In the genomic region with DNA sequence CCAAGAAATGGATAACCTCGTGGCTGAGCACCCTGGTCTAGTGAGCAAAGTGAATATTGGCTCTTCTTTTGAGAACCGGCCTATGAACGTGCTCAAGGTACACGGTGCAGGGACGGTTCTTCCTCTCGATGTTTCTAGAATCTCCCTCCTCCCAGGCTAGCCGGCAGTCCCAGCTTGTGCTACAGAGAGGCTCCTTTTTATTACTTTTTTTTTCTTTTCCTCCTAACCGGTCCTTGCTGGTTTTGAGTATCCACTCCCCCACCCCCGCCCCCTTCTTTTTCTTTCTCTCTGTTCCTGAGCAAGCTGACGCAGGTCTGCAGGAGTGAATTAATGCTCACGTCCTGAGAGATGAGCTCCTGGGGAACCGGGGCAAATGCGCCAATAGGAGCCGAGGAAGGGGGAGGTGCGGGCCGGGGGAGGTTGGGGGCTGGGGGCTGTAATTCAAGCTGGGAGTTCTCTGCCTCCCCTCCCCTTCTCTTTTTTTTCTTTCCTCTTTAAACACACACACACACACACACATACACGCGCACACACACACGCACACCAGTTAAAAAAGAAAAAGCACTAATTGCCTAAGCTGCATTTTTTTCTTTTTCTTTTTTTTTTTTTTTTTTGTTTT, we compare ENCODE assay signal across 9 cellular contexts. TPM values are rescaled to one million over a fixed set of nuclear protein-coding genes. Genes with fewer than 3 reads are reported as not detected.
DNase-seq lines count a peak whose midpoint lies in the region; ATAC-seq and TF ChIP-seq lines count a peak whose summit lies in the region.
"Had no signal": no experiment of that assay in that cellular context is flagged by ENCODE, and none has a peak within 500 bp of the region (broad histone marks: within the 10 kb centered on the region; RNA-seq: fewer than 3 reads in every experiment).

No MANE protein-coding gene starts in this region.

- H3K36me3 Mint-ChIP-seq in type B pancreatic cell: no peaks in the 10 kb centered on the region
- H3K36me3 Mint-ChIP-seq: activated naive CD4-positive, alpha-beta T cell treated with anti-CD3 and anti-CD28 coated beads, Interleukin-2, amount 50 U/mL, for 72 hours had no signal

- peaks cover 4 to 12% of the 10 kb centered on the region in 2 donors for H3K4me1 ChIP-seq in ascending aorta

- H3K27ac Mint-ChIP-seq in type B pancreatic cell: peak overlapping the region; percentile 93
- H3K27ac Mint-ChIP-seq: activated naive CD4-positive, alpha-beta T cell treated with anti-CD3 and anti-CD28 coated beads, Interleukin-2, amount 50 U/mL, for 72 hours had no signal

- H3K4me3 Mint-ChIP-seq in type B pancreatic cell: peak overlapping the region; percentile 82

- H3K4me1 Mint-ChIP-seq in type B pancreatic cell (ENCODE audit: unreplicated experiment): peaks cover 70% of the 10 kb centered on the region

- DNase-seq in DMS153 (lab: John Stamatoyannopoulos, UW) (peak; percentile 95), NCI-H187 (lab: John Stamatoyannopoulos, UW) (peak; percentile 88 to 98), ascending aorta (ENCODE audit: low spot score in 2 of 2) (no peak), kidney epithelial cell (ENCODE audit: low read depth) (peak; percentile 31), type B pancreatic cell (ENCODE audit: extremely low spot score, unreplicated experiment) (peak; percentile 82), SKM-1 treated with dmso at 0.1 percent for 144 hours (lab: John Stamatoyannopoulos, UW; ENCODE audit: unreplicated experiment) (no peak)

- H3K27me3 ChIP-seq in ascending aorta (no peaks in the 10 kb centered on the region), kidney epithelial cell (ENCODE audit: control insufficient read depth, insufficient read depth, low read length) (no peaks in the 10 kb centered on the region)

- H3K9me3 ChIP-seq in ascending aorta: no peaks in the 10 kb centered on the region

- ATAC-seq in GM18907 (IDR thresholded peaks at IDR 0.05; ENCODE audit: unreplicated experiment): no peak
- no peak for ATAC-seq in activated CD4-positive, CD25-positive, alpha-beta regulatory T cell treated with anti-CD3 and anti-CD28 coated beads, Interleukin-2, amount 50 U/mL, for 24 hours

- H3K4me3 ChIP-seq in ascending aorta: peak overlapping the region; percentile 49 to 63
- no peak overlapping the region for H3K4me3 ChIP-seq in kidney epithelial cell (ENCODE audit: low read depth, low read length)

- intact Hi-C loops in ascending aorta (cut with DNase I): loop anchor here (5.0 to 10.0 kb wide), 2 partner anchors 169 to 392 kb away; a partner anchor contains a TSS

- no peaks in the 10 kb centered on the region for H3K36me3 ChIP-seq in ascending aorta
- H3K36me3 ChIP-seq in kidney epithelial cell (ENCODE audit: control insufficient read depth, insufficient read depth, low read length): no peaks in the 10 kb centered on the region

- H3K27ac ChIP-seq in ascending aorta: peak overlapping the region in 1 of 2 donors; percentile 63

- no peak for TF ChIP-seq CTCF in ascending aorta (IDR thresholded peaks at IDR 0.05)
- no peak for TF ChIP-seq CTCF in kidney epithelial cell (IDR thresholded peaks at IDR 0.05; ENCODE audit: insufficient read depth, low read length, poor library complexity, severe bottlenecking)
- no peak for TF ChIP-seq CTCF in type B pancreatic cell (conservative IDR thresholded peaks at IDR 0.05)

- H3K9me3 Mint-ChIP-seq in type B pancreatic cell: peaks cover 10% of the 10 kb centered on the region
- H3K9me3 Mint-ChIP-seq: activated naive CD4-positive, alpha-beta T cell treated with anti-CD3 and anti-CD28 coated beads, Interleukin-2, amount 50 U/mL, for 72 hours had no signal

- no peaks in the 10 kb centered on the region for H3K27me3 Mint-ChIP-seq in type B pancreatic cell

RNA-seq across cellular contexts. Expression of a gene that starts 6.5 kb away (rescaled TPM):
- total RNA-seq in ascending aorta: not detected
- total RNA-seq in kidney epithelial cell: not detected in 2 replicates
- total RNA-seq in type B pancreatic cell (ENCODE audit: low replicate concordance): 16.3 and 19.8 TPM in 2 replicates

RNA-seq across cellular contexts. Expression of a gene that starts 19.8 kb away (rescaled TPM):
- not detected for total RNA-seq in ascending aorta
- 0.14 and 0.25 TPM in 2 replicates for total RNA-seq in kidney epithelial cell
- 7.4 and 17.4 TPM in 2 replicates for total RNA-seq in type B pancreatic cell (ENCODE audit: low replicate concordance)
- total RNA-seq: activated naive CD4-positive, alpha-beta T cell treated with anti-CD3 and anti-CD28 coated beads, Interleukin-2, amount 50 U/mL, for 72 hours had no signal

Comparison
In these comparisons a context has a peak if more than half of its experiments do, and no peak if none do; other contexts are left out.
1. DNase-seq: peak in DMS153 (single experiment), NCI-H187 (2 of 2), kidney epithelial cell (single experiment) and type B pancreatic cell (single experiment); none in ascending aorta (0 of 2) and SKM-1 treated with dmso at 0.1 percent for 144 hours (single experiment).
2. RNA of a gene that starts 6.5 kb away (total RNA-seq): 16.3 to 19.8 TPM in type B pancreatic cell; not detected in ascending aorta (single experiment) and not detected in kidney epithelial cell; every median in the first group is over 10 times any median in the second.